Comparison of ENCODE assay signal across 24 cellular contexts in the genomic region with DNA sequence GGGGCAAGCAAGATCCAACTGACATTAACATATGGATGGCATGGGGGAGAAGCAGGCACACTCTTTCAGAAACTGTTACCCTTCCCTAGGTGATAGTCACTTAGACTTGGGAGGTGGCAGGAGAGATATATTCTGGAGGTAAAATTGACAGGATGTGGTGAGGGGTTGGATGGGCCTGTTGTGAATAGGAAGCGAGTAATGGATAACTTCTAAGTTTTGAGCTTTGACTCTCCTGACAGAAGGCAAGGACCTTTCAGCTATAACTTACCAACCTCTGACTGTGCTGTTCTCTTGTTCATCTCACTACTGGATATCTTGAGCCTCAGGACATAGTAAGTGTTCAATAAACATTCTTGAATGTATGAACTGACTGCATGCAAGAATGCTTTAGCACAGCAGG. TPM values are rescaled to one million over a fixed set of nuclear protein-coding genes. Genes with fewer than 3 reads are reported as not detected.
DNase-seq lines count a peak whose midpoint lies in the region; ATAC-seq and TF ChIP-seq lines count a peak whose summit lies in the region.
"Had no signal": no experiment of that assay in that cellular context is flagged by ENCODE, and none has a peak within 500 bp of the region (broad histone marks: within the 10 kb centered on the region; RNA-seq: fewer than 3 reads in every experiment).

No MANE protein-coding gene starts in this region.

- peaks cover 40% of the 10 kb centered on the region for H3K4me1 Mint-ChIP-seq in activated CD4-positive, alpha-beta T cell treated with anti-CD3 and anti-CD28 coated beads, Interleukin-2, amount 10 ng/mL, durations not matched to agents 7 days and 5 days
- H3K4me1 Mint-ChIP-seq in neural crest cell = peaks cover 25% of the 10 kb centered on the region
- peaks cover 5 to 13% of the 10 kb centered on the region in 2 donors for H3K4me1 Mint-ChIP-seq in effector memory CD8-positive, alpha-beta T cell (ENCODE audit: low read depth in 2 of 2)

- no peak overlapping the region for H3K4me3 Mint-ChIP-seq in activated CD4-positive, alpha-beta T cell treated with anti-CD3 and anti-CD28 coated beads, Interleukin-2, amount 10 ng/mL, durations not matched to agents 7 days and 5 days
- H3K4me3 Mint-ChIP-seq in neural crest cell = peak overlapping the region; percentile 61
- H3K4me3 Mint-ChIP-seq in effector memory CD8-positive, alpha-beta T cell = no peak overlapping the region
- H3K4me3 Mint-ChIP-seq: endodermal cell had no signal

- TF ChIP-seq CTCF in RWPE2 (IDR thresholded peaks at IDR 0.05; ENCODE audit: poor library complexity, severe bottlenecking) (no peak), neural crest cell (conservative IDR thresholded peaks at IDR 0.05) (no peak)

- no peaks in the 10 kb centered on the region for H3K36me3 ChIP-seq in RWPE2 (ENCODE audit: low read depth)
- H3K36me3 ChIP-seq: BE2C, ovary, right lobe of liver had no signal

- H3K27ac ChIP-seq in RWPE2 (ENCODE audit: poor library complexity, severe bottlenecking) = no peak overlapping the region
- H3K27ac ChIP-seq: A549, ovary, right lobe of liver had no signal

- H3K9me3 ChIP-seq in RWPE2 (ENCODE audit: severe bottlenecking) = no peaks in the 10 kb centered on the region
- H3K9me3 ChIP-seq: A549, BE2C, ovary, right lobe of liver had no signal

- peak; percentile 30 for DNase-seq in activated CD4-positive, alpha-beta T cell treated with anti-CD3 and anti-CD28 coated beads, Interleukin-2, amount 10 ng/mL, durations not matched to agents 7 days and 5 days
- no peak for DNase-seq in activated CD4-positive, alpha-beta T cell treated with anti-CD3 and anti-CD28 coated beads, Interleukin-2, amount 50 U/mL, for 48 hours
- peak; percentile 74 for DNase-seq in Jurkat, Clone E6-1 (ENCODE audit: low read depth, low spot score)
- DNase-seq in RWPE2 (ENCODE audit: low spot score) = no peak
- DNase-seq in neural crest cell (ENCODE audit: low read depth, low spot score) = no peak
- no peak for DNase-seq in effector memory CD8-positive, alpha-beta T cell
- DNase-seq in NCI-H2029 (lab: John Stamatoyannopoulos, UW) = no peak
- DNase-seq: BE2C; HCEC 1CT; mesendoderm; MM.1S; naive thymus-derived CD4-positive, alpha-beta T cell; NCI-H1930; ovary; right lobe of liver; stimulated activated CD8-positive, alpha-beta memory T cell treated with anti-CD3 and anti-CD28 coated beads, Interleukin-4, amount 100 ng/mL, for 48 hours; T1000 had no signal

- peak overlapping the region; percentile 28 for H3K27ac Mint-ChIP-seq in activated CD4-positive, alpha-beta T cell treated with anti-CD3 and anti-CD28 coated beads, Interleukin-2, amount 10 ng/mL, durations not matched to agents 7 days and 5 days
- no peak overlapping the region for H3K27ac Mint-ChIP-seq in neural crest cell (ENCODE audit: unreplicated experiment)
- H3K27ac Mint-ChIP-seq in effector memory CD8-positive, alpha-beta T cell = no peak overlapping the region
- H3K27ac Mint-ChIP-seq: activated naive CD4-positive, alpha-beta T cell treated with anti-CD3 and anti-CD28 coated beads, Interleukin-2, amount 50 U/mL, for 24 hours; endodermal cell had no signal

- POLR2A ChIA-PET in activated CD4-positive, alpha-beta T cell treated with anti-CD3 and anti-CD28 coated beads, Interleukin-2, amount 10 ng/mL, durations not matched to agents 7 days and 5 days (lab: Charles Lee) = no interaction called here

- CTCF ChIA-PET in activated CD4-positive, alpha-beta T cell treated with anti-CD3 and anti-CD28 coated beads, Interleukin-2, amount 10 ng/mL, durations not matched to agents 7 days and 5 days (lab: Charles Lee) = interaction anchor here (0.6 to 1.6 kb wide), 3 partner anchors 20 to 482 kb away, joined by 3 to 8 read pairs (median 4); no protein-coding TSS in a partner anchor

- ATAC-seq in RWPE2 (ENCODE audit: low read depth) (peak; percentile 4; the same call in 1 of the 3 replicates), GM18517 (IDR thresholded peaks at IDR 0.05; ENCODE audit: unreplicated experiment) (no peak)
- ATAC-seq in effector memory CD8-positive, alpha-beta T cell (replicated peaks) = no peak
- ATAC-seq: A549; naive thymus-derived CD4-positive, alpha-beta T cell; right lobe of liver; SK-N-SH treated with all-trans-retinoic acid at 6 μM for 48 hours had no signal

- H3K27me3 Mint-ChIP-seq in activated CD4-positive, alpha-beta T cell treated with anti-CD3 and anti-CD28 coated beads, Interleukin-2, amount 10 ng/mL, durations not matched to agents 7 days and 5 days = peaks cover 17% of the 10 kb centered on the region
- peaks cover 14% of the 10 kb centered on the region for H3K27me3 Mint-ChIP-seq in neural crest cell (ENCODE audit: low read depth)
- no peaks in the 10 kb centered on the region for H3K27me3 Mint-ChIP-seq in effector memory CD8-positive, alpha-beta T cell
- H3K27me3 Mint-ChIP-seq: activated naive CD4-positive, alpha-beta T cell treated with anti-CD3 and anti-CD28 coated beads, Interleukin-2, amount 50 U/mL, for 24 hours had no signal

- peaks cover 11% of the 10 kb centered on the region for H3K4me1 ChIP-seq in RWPE2 (ENCODE audit: insufficient read depth, poor library complexity, severe bottlenecking)

- no peaks in the 10 kb centered on the region for H3K9me3 Mint-ChIP-seq in activated CD4-positive, alpha-beta T cell treated with anti-CD3 and anti-CD28 coated beads, Interleukin-2, amount 10 ng/mL, durations not matched to agents 7 days and 5 days
- peaks cover 2% of the 10 kb centered on the region for H3K9me3 Mint-ChIP-seq in neural crest cell
- no peaks in the 10 kb centered on the region for H3K9me3 Mint-ChIP-seq in effector memory CD8-positive, alpha-beta T cell
- H3K9me3 Mint-ChIP-seq: activated naive CD4-positive, alpha-beta T cell treated with anti-CD3 and anti-CD28 coated beads, Interleukin-2, amount 50 U/mL, for 24 hours; endodermal cell had no signal

- no peak overlapping the region for H3K4me3 ChIP-seq in Jurkat, Clone E6-1 (ENCODE audit: low read length)
- H3K4me3 ChIP-seq in RWPE2 (ENCODE audit: severe bottlenecking) = no peak overlapping the region
- H3K4me3 ChIP-seq: A549, ovary, right lobe of liver had no signal

- H3K36me3 Mint-ChIP-seq in activated CD4-positive, alpha-beta T cell treated with anti-CD3 and anti-CD28 coated beads, Interleukin-2, amount 10 ng/mL, durations not matched to agents 7 days and 5 days (ENCODE audit: low read depth) = no peaks in the 10 kb centered on the region
- peaks cover 2% of the 10 kb centered on the region for H3K36me3 Mint-ChIP-seq in neural crest cell (ENCODE audit: low read depth)
- H3K36me3 Mint-ChIP-seq in effector memory CD8-positive, alpha-beta T cell (ENCODE audit: insufficient read depth) = no peaks in the 10 kb centered on the region

- no peaks in the 10 kb centered on the region for H3K27me3 ChIP-seq in RWPE2 (ENCODE audit: insufficient read depth, poor library complexity, severe bottlenecking)
- H3K27me3 ChIP-seq: BE2C, ovary, right lobe of liver had no signal

RNA-seq across cellular contexts. Expression of a gene that starts 1.9 kb away (rescaled TPM):
- total RNA-seq in activated CD4-positive, alpha-beta T cell treated with anti-CD3 and anti-CD28 coated beads, Interleukin-2, amount 10 ng/mL, durations not matched to agents 7 days and 5 days = 10 to 100 TPM; 10.5 to 12.3 TPM
- 32.1 TPM for polyA plus RNA-seq in Jurkat, Clone E6-1 (2012; ENCODE audit: insufficient read depth, insufficient read length)
- total RNA-seq in neural crest cell = 14.2 and 17.7 TPM in 2 replicates

RNA-seq across cellular contexts. Expression of a gene that starts 37.4 kb away (rescaled TPM):
- total RNA-seq in activated CD4-positive, alpha-beta T cell treated with anti-CD3 and anti-CD28 coated beads, Interleukin-2, amount 10 ng/mL, durations not matched to agents 7 days and 5 days = not detected
- polyA plus RNA-seq in Jurkat, Clone E6-1 (2012; ENCODE audit: insufficient read depth, insufficient read length) = not detected
- 48.8 and 57.3 TPM in 2 replicates for total RNA-seq in neural crest cell
- total RNA-seq: fibroblast of lung, RPMI7951 had no signal
- polyA plus RNA-seq: fibroblast of lung; naive thymus-derived CD4-positive, alpha-beta T cell had no signal

Comparison
In these comparisons a context has a peak if more than half of its experiments do, and no peak if none do; other contexts are left out.
1. DNase-seq: peak in activated CD4-positive, alpha-beta T cell treated with anti-CD3 and anti-CD28 coated beads, Interleukin-2, amount 10 ng/mL, durations not matched to agents 7 days and 5 days (single experiment) and Jurkat, Clone E6-1 (single experiment); none in activated CD4-positive, alpha-beta T cell treated with anti-CD3 and anti-CD28 coated beads, Interleukin-2, amount 50 U/mL, for 48 hours (0 of 2), RWPE2 (single experiment), neural crest cell (single experiment), effector memory CD8-positive, alpha-beta T cell (0 of 3) and NCI-H2029 (single experiment).
2. RNA of a gene that starts 37.4 kb away (total RNA-seq): 48.8 to 57.3 TPM in neural crest cell; not detected in activated CD4-positive, alpha-beta T cell treated with anti-CD3 and anti-CD28 coated beads, Interleukin-2, amount 10 ng/mL, durations not matched to agents 7 days and 5 days; every median in the first group is over 10 times any median in the second.